In the genomic region with DNA sequence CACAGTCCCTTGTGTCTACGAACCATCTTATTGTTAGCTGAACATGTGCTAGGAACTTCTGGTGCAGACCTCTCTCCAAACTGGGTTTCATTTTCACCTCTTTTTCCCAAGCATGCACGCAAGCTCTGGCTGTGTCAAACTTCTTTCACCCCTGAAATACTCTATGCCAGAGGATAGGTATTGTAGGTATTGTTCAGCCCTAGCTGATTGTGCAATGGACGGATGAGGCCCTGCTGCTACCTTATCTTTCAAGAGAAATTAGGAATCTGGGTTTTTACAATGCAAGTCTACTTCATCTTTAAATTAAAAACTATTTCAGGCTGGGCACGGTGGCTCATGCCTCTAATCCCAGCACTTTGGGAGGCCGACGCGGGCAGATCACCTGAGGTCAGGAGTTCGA, we compare ENCODE assay signal across 2 cellular contexts.
TF ChIP-seq lines count a peak whose summit lies in the region.

No MANE protein-coding gene starts in this region.

TF ChIP-seq in IMR-90, 13 proteins besides CTCF, POLR2A, EP300 and RAD21:
- TF ChIP-seq, protein P1, sequence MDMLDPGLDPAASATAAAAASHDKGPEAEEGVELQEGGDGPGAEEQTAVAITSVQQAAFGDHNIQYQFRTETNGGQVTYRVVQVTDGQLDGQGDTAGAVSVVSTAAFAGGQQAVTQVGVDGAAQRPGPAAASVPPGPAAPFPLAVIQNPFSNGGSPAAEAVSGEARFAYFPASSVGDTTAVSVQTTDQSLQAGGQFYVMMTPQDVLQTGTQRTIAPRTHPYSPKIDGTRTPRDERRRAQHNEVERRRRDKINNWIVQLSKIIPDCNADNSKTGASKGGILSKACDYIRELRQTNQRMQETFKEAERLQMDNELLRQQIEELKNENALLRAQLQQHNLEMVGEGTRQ (IDR thresholded peaks at IDR 0.05; ENCODE audit: low read depth, low read length): no peak
- TF ChIP-seq CHD1 (IDR thresholded peaks at IDR 0.05; ENCODE audit: low read depth, low read length) (no peak), NFE2L2 (IDR thresholded peaks at IDR 0.05; ENCODE audit: low read depth, low read length) (no peak), CEBPB (IDR thresholded peaks at IDR 0.05; ENCODE audit: low read depth, low read length) (0 out of 2 replicates have a peak, but pooled peaks have one; percentile 26)
TF ChIP-seq in IMR-90: peak in this region for 1.

TF ChIP-seq in K562, 482 proteins besides CTCF, POLR2A, EP300 and RAD21:
- TF ChIP-seq CEBPB (tag; IDR thresholded peaks at IDR 0.05): peak; percentile 67
- no peak for TF ChIP-seq CEBPG (CRISPR knock-in tag; IDR thresholded peaks at IDR 0.05)
- 0 out of 4 replicates have a peak, but pooled peaks have one; percentile 19 to 44 for TF ChIP-seq CEBPG (tag; conservative IDR thresholded peaks at IDR 0.05 in 1 of 2, IDR thresholded peaks at IDR 0.05 in 1 of 2)
- TF ChIP-seq PML (IDR thresholded peaks at IDR 0.05; ENCODE audit: low read length): no peak
